1 cellular context compared by ENCODE assay signal in genomic region chr5:135031146-135031812, GRCh38.
TF ChIP-seq lines count a peak whose summit lies in the region.

No MANE protein-coding gene starts in this region.

TF ChIP-seq in HEK293, 187 proteins besides CTCF, POLR2A, EP300 and RAD21 (continued from another document):
- no peak for TF ChIP-seq PRDM6 (tag by site-specific recombination; IDR thresholded peaks at IDR 0.05)
- no peak for TF ChIP-seq ZNF830 (tag by site-specific recombination; IDR thresholded peaks at IDR 0.05; ENCODE audit: low read depth)
- TF ChIP-seq ZNF529 (tag by site-specific recombination; IDR thresholded peaks at IDR 0.05; ENCODE audit: insufficient replicate concordance), result no peak
- TF ChIP-seq ZNF169 (tag by site-specific recombination; IDR thresholded peaks at IDR 0.05), result no peak
TF ChIP-seq in HEK293: peak in this region for 0.
